1 cellular context compared by ENCODE assay signal in the genomic region with DNA sequence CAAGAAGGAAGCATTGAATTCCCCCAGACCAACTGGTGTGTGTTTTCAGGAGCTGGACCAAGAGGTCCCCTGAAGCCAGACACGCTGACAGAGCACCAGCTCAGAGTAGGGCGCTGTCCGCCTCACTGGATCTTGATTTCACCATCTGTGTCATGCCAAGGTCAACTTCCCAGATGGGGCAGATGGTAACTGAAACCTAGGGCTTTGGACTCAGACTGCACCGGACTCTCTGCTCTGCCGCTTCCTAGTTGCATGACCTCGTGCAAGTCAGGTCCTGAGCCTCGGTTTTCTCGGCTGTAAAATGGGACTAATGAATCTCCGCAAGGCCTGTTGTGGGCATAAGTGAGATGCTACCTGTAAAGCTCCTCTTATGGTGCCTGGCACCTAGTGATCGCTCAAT.
TF ChIP-seq lines count a peak whose summit lies in the region.

No MANE protein-coding gene starts in this region.

TF ChIP-seq in HepG2, 621 proteins besides CTCF, POLR2A, EP300 and RAD21:
- TF ChIP-seq ZMYM3 (CRISPR knock-in tag; IDR thresholded peaks at IDR 0.05) (peak; percentile 81), KLF9 (CRISPR knock-in tag; IDR thresholded peaks at IDR 0.05; ENCODE audit: low read depth) (no peak), GATA4 (IDR thresholded peaks at IDR 0.05; ENCODE audit: borderline replicate concordance, low read depth) (no peak), ZNF629 (CRISPR knock-in tag; conservative IDR thresholded peaks at IDR 0.05) (peak; percentile 95), CEBPG (CRISPR knock-in tag; IDR thresholded peaks at IDR 0.05) (0 out of 2 replicates have a peak, but pooled peaks have one; percentile 5), KDM1A (CRISPR knock-in tag; IDR thresholded peaks at IDR 0.05) (peak; percentile 82; the same call in 1 of the 2 replicates), SCMH1 (CRISPR knock-in tag; IDR thresholded peaks at IDR 0.05; ENCODE audit: borderline replicate concordance) (no peak), ZC3H4 (CRISPR knock-in tag; IDR thresholded peaks at IDR 0.05; ENCODE audit: borderline replicate concordance) (no peak), HNF4A (CRISPR knock-in tag; IDR thresholded peaks at IDR 0.05) (peak; percentile 6; the same call in 1 of the 2 replicates), ZBTB21 (CRISPR knock-in tag; IDR thresholded peaks at IDR 0.05) (no peak)
- TF ChIP-seq, protein P1, sequence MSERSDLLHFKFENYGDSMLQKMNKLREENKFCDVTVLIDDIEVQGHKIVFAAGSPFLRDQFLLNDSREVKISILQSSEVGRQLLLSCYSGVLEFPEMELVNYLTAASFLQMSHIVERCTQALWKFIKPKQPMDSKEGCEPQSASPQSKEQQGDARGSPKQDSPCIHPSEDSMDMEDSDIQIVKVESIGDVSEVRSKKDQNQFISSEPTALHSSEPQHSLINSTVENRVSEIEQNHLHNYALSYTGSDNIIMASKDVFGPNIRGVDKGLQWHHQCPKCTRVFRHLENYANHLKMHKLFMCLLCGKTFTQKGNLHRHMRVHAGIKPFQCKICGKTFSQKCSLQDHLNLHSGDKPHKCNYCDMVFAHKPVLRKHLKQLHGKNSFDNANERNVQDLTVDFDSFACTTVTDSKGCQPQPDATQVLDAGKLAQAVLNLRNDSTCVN (CRISPR knock-in tag; IDR thresholded peaks at IDR 0.05; ENCODE audit: borderline replicate concordance) = no peak
- TF ChIP-seq, protein P2, sequence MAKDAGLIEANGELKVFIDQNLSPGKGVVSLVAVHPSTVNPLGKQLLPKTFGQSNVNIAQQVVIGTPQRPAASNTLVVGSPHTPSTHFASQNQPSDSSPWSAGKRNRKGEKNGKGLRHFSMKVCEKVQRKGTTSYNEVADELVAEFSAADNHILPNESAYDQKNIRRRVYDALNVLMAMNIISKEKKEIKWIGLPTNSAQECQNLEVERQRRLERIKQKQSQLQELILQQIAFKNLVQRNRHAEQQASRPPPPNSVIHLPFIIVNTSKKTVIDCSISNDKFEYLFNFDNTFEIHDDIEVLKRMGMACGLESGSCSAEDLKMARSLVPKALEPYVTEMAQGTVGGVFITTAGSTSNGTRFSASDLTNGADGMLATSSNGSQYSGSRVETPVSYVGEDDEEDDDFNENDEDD (CRISPR knock-in tag; IDR thresholded peaks at IDR 0.05; ENCODE audit: borderline replicate concordance) = no peak
- TF ChIP-seq, protein P3, sequence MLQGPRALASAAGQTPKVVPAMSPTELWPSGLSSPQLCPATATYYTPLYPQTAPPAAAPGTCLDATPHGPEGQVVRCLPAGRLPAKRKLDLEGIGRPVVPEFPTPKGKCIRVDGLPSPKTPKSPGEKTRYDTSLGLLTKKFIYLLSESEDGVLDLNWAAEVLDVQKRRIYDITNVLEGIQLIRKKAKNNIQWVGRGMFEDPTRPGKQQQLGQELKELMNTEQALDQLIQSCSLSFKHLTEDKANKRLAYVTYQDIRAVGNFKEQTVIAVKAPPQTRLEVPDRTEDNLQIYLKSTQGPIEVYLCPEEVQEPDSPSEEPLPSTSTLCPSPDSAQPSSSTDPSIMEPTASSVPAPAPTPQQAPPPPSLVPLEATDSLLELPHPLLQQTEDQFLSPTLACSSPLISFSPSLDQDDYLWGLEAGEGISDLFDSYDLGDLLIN (CRISPR knock-in tag; IDR thresholded peaks at IDR 0.05; ENCODE audit: borderline replicate concordance) = no peak
